9 cellular contexts compared by ENCODE assay signal in genomic region chr22:38773363-38773946, GRCh38.
"Had no signal": no experiment of that assay in that cellular context is flagged by ENCODE, and none has a peak within 500 bp of the region (broad histone marks: within the 10 kb centered on the region; RNA-seq: fewer than 3 reads in every experiment).

No MANE protein-coding gene starts in this region.

- H3K9me3 Mint-ChIP-seq: H9, HFFc6, IgD-negative memory B cell had no signal

- H3K9ac ChIP-seq: GM23248 had no signal

- FAIRE-seq: H1, H54 had no signal

- DNase-seq: GM23248, H9, HCEC 1CT, HFFc6, KG1 had no signal

- H3K27ac Mint-ChIP-seq: H9, HFFc6, IgD-negative memory B cell had no signal

- H2AFZ ChIP-seq: GM23248 had no signal

- H3K4me3 ChIP-seq: GM23248 had no signal

- H3K27me3 Mint-ChIP-seq: IgD-negative memory B cell had no signal

- H3K27ac ChIP-seq: GM23248, HL-60 had no signal

- H3K4me3 Mint-ChIP-seq: H9, HFFc6, IgD-negative memory B cell had no signal
